ENCODE assay signal across 12 cellular contexts in genomic region chr1:25523512-25523911, GRCh38. TPM values are rescaled to one million over a fixed set of nuclear protein-coding genes. Genes with fewer than 3 reads are reported as not detected.
DNase-seq lines count a peak whose midpoint lies in the region; ATAC-seq, FAIRE-seq and TF ChIP-seq lines count a peak whose summit lies in the region.
"Had no signal": no experiment of that assay in that cellular context is flagged by ENCODE, and none has a peak within 500 bp of the region (broad histone marks: within the 10 kb centered on the region; RNA-seq: fewer than 3 reads in every experiment).

No MANE protein-coding gene starts in this region.

- peaks cover 0 to 4% (median 1%) of the 10 kb centered on the region in 4 experiments; a peak in 3 of 7 replicates for H3K4me1 ChIP-seq in H1 (replicated peaks in 1 of 4; ENCODE audit: control insufficient read depth in 3 of 4, insufficient read depth in 4 of 4, low read length in 3 of 4)

- no peaks in the 10 kb centered on the region for H4K20me1 ChIP-seq in H1 (replicated peaks in 1 of 2; ENCODE audit: control insufficient read depth in 1 of 2, insufficient read depth in 2 of 2, low read length in 2 of 2)

- CTCF ChIA-PET in H1 (lab: Charles Lee; ENCODE audit: partially characterized antibody) = interaction anchor here (0.6 to 15.3 kb wide), 18 partner anchors 10 to 272 kb away, joined by 3 to 240 read pairs (median 4); partner anchors contain the start of gene LDLRAP1

- TF ChIP-seq EP300 in H1 (IDR thresholded peaks at IDR 0.05; ENCODE audit: borderline replicate concordance in 1 of 2, low read depth in 2 of 2, low read length in 2 of 2) = no peak

- ATAC-seq in HG03439 (IDR thresholded peaks at IDR 0.05; ENCODE audit: unreplicated experiment) = no peak

- H2BK15ac ChIP-seq in H1 (ENCODE audit: low read length) = no peak overlapping the region

- H3K27me3 ChIP-seq in H1 (replicated peaks in 1 of 4; ENCODE audit: control insufficient read depth in 3 of 4, extremely low read depth in 1 of 4, insufficient read depth in 3 of 4, low read length in 3 of 4) = no peaks in the 10 kb centered on the region; a peak in 1 of 7 replicates

- H2BK5ac ChIP-seq in H1 (ENCODE audit: low read depth, low read length) = no peak overlapping the region

- H2BK120ac ChIP-seq in H1 (replicated peaks; ENCODE audit: low read depth, low read length) = no peak overlapping the region

- TF ChIP-seq RAD21 in H1 (IDR thresholded peaks at IDR 0.05 in 1 of 2, conservative IDR thresholded peaks at IDR 0.05 in 1 of 2; ENCODE audit: low read depth in 2 of 2, low read length in 2 of 2) = peak; percentile 94

- peak; percentile 78 for FAIRE-seq in H1 (lab: Jason Lieb, UNC)
- FAIRE-seq: kidney had no signal

- no peak overlapping the region for H3K4ac ChIP-seq in H1 (replicated peaks; ENCODE audit: insufficient read length, low read depth, low read length)

- TF ChIP-seq POLR2A in H1 (IDR thresholded peaks at IDR 0.05; ENCODE audit: control extremely low read depth in 1 of 2, low read depth in 2 of 2, low read length in 2 of 2) = no peak

- H3K27ac ChIP-seq in 22Rv1 (no peak overlapping the region), H1 (ENCODE audit: low read depth, low read length) (no peak overlapping the region)
- H3K27ac ChIP-seq: epithelial cell of prostate had no signal

- H3K79me2 ChIP-seq in H1 (ENCODE audit: control insufficient read depth in 1 of 2, insufficient read depth in 2 of 2, low read length in 2 of 2) = no peaks in the 10 kb centered on the region

- POLR2A ChIA-PET in H1 (lab: Charles Lee; ENCODE audit: partially characterized antibody) = interaction anchor here (1.1 to 4.0 kb wide), 3 partner anchors 17 to 283 kb away, joined by 3 to 12 read pairs (median 5); no protein-coding TSS in a partner anchor

- H3K9me3 ChIP-seq in H1 (ENCODE audit: insufficient read depth in 2 of 2, low read depth in 1 of 2, low read length in 1 of 2) = peaks cover 0 to 5% of the 10 kb centered on the region in 2 experiments; a peak in 1 of 4 replicates

- no peak overlapping the region for H3K14ac ChIP-seq in H1 (ENCODE audit: insufficient read length)

- no peak overlapping the region for H3K18ac ChIP-seq in H1 (ENCODE audit: extremely low read depth, low read length)

- peak; percentile 52 for DNase-seq in OCI-M1 (lab: John Stamatoyannopoulos, UW)
- DNase-seq in H1 (ENCODE audit: low read depth in 1 of 2, low spot score in 2 of 2) = peak; percentile 62 to 90
- no peak for DNase-seq in OCI-M2 (lab: John Stamatoyannopoulos, UW; ENCODE audit: unreplicated experiment)
- DNase-seq in GF-D8 (lab: John Stamatoyannopoulos, UW) = no peak
- DNase-seq in cerebellar nuclear complex (lab: John Stamatoyannopoulos, UW) = no peak
- DNase-seq: activated CD4-positive, alpha-beta T cell treated with anti-CD3 and anti-CD28 coated beads, Interleukin-2, amount 50 U/mL, for 4 hours; kidney; nucleus accumbens had no signal

- no peak overlapping the region for H4K91ac ChIP-seq in H1 (replicated peaks; ENCODE audit: insufficient read length, low read length)

- no peak overlapping the region for H4K8ac ChIP-seq in H1 (ENCODE audit: extremely low read depth, insufficient read depth, low read length)

- no peaks in the 10 kb centered on the region for H3K36me3 ChIP-seq in H1 (ENCODE audit: control insufficient read depth in 2 of 4, insufficient read depth in 4 of 4, low read length in 3 of 4)

- no peak overlapping the region for H3K23ac ChIP-seq in H1 (ENCODE audit: insufficient read length)

- H3K23me2 ChIP-seq in H1 (ENCODE audit: low read depth, low read length) = no peaks in the 10 kb centered on the region

- no peak overlapping the region for H3K4me3 ChIP-seq in H1 (ENCODE audit: extremely low read depth in 1 of 4, insufficient read depth in 2 of 4, low read depth in 3 of 4, low read length in 4 of 4)

- H3K79me1 ChIP-seq in H1 (ENCODE audit: low read depth, low read length) = no peaks in the 10 kb centered on the region

- no peak overlapping the region for H4K5ac ChIP-seq in H1 (ENCODE audit: insufficient read length, low read depth, low read length)

- H2AK5ac ChIP-seq in H1 (ENCODE audit: low read depth, low read length) = no peak overlapping the region

- H3K4me2 ChIP-seq in H1 (ENCODE audit: insufficient read depth in 1 of 2, low read depth in 2 of 2, low read length in 2 of 2) = no peak overlapping the region

- no peak overlapping the region for H2BK12ac ChIP-seq in H1 (ENCODE audit: low read depth, low read length)

- H2AFZ ChIP-seq in H1 (ENCODE audit: low read length) = peak overlapping the region; percentile 23; the same call in 1 of the 2 replicates

- WGBS in H1 (ENCODE audit: extremely low coverage in 1 of 2, insufficient coverage in 1 of 2, insufficient read length in 1 of 2, insufficient replicate concordance in 2 of 2, low coverage in 1 of 2, low lambda C conversion rate in 2 of 2, missing lambda C conversion rate in 1 of 2), 2 experiments = 41% methylated on average over 8 of the region's 10 CpGs; no CpG with 5 or more reads in 1 of the 2 experiments

- H3K9ac ChIP-seq in H1 (replicated peaks in 1 of 4; ENCODE audit: extremely low read depth in 1 of 4, low read depth in 3 of 4, low read length in 3 of 4) = no peak overlapping the region

- peak; percentile 61 for TF ChIP-seq CTCF in 22Rv1 (IDR thresholded peaks at IDR 0.05)
- TF ChIP-seq CTCF in GM12874 (IDR thresholded peaks at IDR 0.05; ENCODE audit: insufficient read depth, low read depth, low read length) = peak; percentile 22; the same call in 1 of the 2 replicates
- peak; percentile 89 to 96 (median 94) for TF ChIP-seq CTCF in H1 (IDR thresholded peaks at IDR 0.05; ENCODE audit: control extremely low read depth in 1 of 3, insufficient read depth in 1 of 3, low read depth in 1 of 3, low read length in 3 of 3)

- no peak overlapping the region for H2BK20ac ChIP-seq in H1 (ENCODE audit: low read length)

- H3K56ac ChIP-seq in H1 (replicated peaks; ENCODE audit: insufficient read length, low read depth, low read length) = no peak overlapping the region

TF ChIP-seq in H1, 55 proteins besides CTCF, POLR2A, EP300 and RAD21:
- TF ChIP-seq BRCA1 (IDR thresholded peaks at IDR 0.05; ENCODE audit: low read depth, low read length) (0 out of 2 replicates have a peak, but pooled peaks have one; percentile 10), SAP30 (IDR thresholded peaks at IDR 0.05; ENCODE audit: insufficient read depth, insufficient replicate concordance, low read length) (no peak), KDM4A (IDR thresholded peaks at IDR 0.05; ENCODE audit: low read depth, low read length, severe bottlenecking) (no peak), NANOG (IDR thresholded peaks at IDR 0.05; ENCODE audit: insufficient read depth, low read depth, low read length, poor library complexity, severe bottlenecking) (no peak), CREB1 (IDR thresholded peaks at IDR 0.05) (peak; percentile 51; the same call in 1 of the 2 replicates)
TF ChIP-seq in H1: peak in this region for 2.

RNA-seq across cellular contexts. Expression of gene LDLRAP1, which starts 19.9 kb away (rescaled TPM):
- total RNA-seq in H1 (2021; fragmentation: NEBNext Ultra II Directional; extraction: Animal tissue kit (Norgen Biotek cat#: 25700)) = 12.8 and 14.0 TPM in 2 replicates
- polyA plus RNA-seq in H1 (2011; rRNA removed) = 13.2 and 16.3 TPM in 2 replicates
- 10.4 TPM for polyA plus RNA-seq in H1 (2011; cell fraction: cytosol; rRNA removed)
- 16.7 TPM for polyA plus RNA-seq in H1 (2011; cell fraction: nucleus; rRNA removed)
- 9.3 to 13.5 TPM (median 11.9 TPM) in 4 replicates for polyA plus RNA-seq in H1 (2012, experiment 1 of 2)
- 13.0 TPM for polyA plus RNA-seq in H1 (2012, experiment 2 of 2)
- polyA plus RNA-seq in H1 (2013, experiment 1 of 2) = 9.4 TPM
- 9.6 TPM for polyA plus RNA-seq in H1 (2013, experiment 2 of 2)
- polyA minus RNA-seq in H1 (2011; rRNA and poly(A)+ RNA removed) = 9.7 and 11.7 TPM in 2 replicates
- polyA minus RNA-seq in H1 (2011; cell fraction: cytosol; rRNA and poly(A)+ RNA removed) = 8.3 TPM
- polyA minus RNA-seq in H1 (2011; cell fraction: nucleus; rRNA and poly(A)+ RNA removed) = 9.7 TPM

Comparison
In these comparisons a context has a peak if more than half of its experiments do, and no peak if none do; other contexts are left out.
1. CTCF ChIP-seq: peak in every context shown above with its lines; median percentile 94 in H1; 61 in 22Rv1; 22 in GM12874.
2. DNase-seq: peak in OCI-M1 (single experiment) and H1 (2 of 2); none in OCI-M2 (single experiment), GF-D8 (single experiment) and cerebellar nuclear complex (0 of 2).